ENCODE assay signal across 8 cellular contexts in the genomic region with DNA sequence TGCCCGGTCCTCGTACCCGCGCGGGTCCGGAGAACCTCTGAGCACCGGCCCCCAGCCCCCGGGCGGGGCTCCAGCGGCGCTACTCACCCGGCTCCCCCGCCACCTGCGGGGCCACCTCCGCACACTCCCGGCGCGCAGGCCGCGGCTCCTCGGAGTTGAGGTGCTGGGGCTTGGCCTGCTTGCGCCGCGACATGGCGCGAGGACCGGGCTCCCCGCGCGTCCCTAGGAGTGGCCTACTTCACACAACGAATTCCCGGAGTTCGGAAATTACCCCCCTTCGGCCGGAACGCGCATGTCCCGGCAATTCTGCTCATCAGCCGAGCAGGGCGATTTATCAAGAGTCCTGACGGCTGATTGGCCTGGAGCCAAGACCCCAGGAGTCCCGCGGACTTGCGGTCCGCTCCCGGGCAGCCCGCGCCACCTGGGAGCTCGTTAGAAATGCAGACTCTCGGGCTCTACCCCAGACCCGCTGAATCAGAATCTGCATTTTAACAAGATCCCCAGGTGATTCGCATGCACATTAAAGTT.
DNase-seq lines count a peak whose midpoint lies in the region; ATAC-seq, FAIRE-seq and TF ChIP-seq lines count a peak whose summit lies in the region.

No MANE protein-coding gene starts in this region.

- peaks cover 50% of the 10 kb centered on the region for H3K27me3 Mint-ChIP-seq in activated T-cell treated with anti-CD3 and anti-CD28 coated beads, Interleukin-2, amount 50 U/mL, for 24 hours
- H3K27me3 Mint-ChIP-seq in stimulated activated naive B cell treated with anti-CD40 and anti-IgM and Interleukin-4, amounts not matched to agents 10 μg/mL and 1 μg/mL and 100 μg/mL, for 72 hours = peaks cover 35 to 46% of the 10 kb centered on the region in 2 donors

- SMC1A ChIA-PET in GM12878 (lab: Charles Lee; ENCODE audit: uncharacterized antibody, unreplicated experiment) = no interaction called here

- RAD21 ChIA-PET in GM12878 (lab: Charles Lee; ENCODE audit: unreplicated experiment) = no interaction called here

- TF ChIP-seq POLR2A in GM12878 (IDR thresholded peaks at IDR 0.05; ENCODE audit: low read depth, low read length) = no peak

- no peak overlapping the region for H3K27ac Mint-ChIP-seq in activated T-cell treated with anti-CD3 and anti-CD28 coated beads, Interleukin-2, amount 50 U/mL, for 24 hours
- H3K27ac Mint-ChIP-seq in stimulated activated naive B cell treated with anti-CD40 and anti-IgM and Interleukin-4, amounts not matched to agents 10 μg/mL and 1 μg/mL and 100 μg/mL, for 72 hours = no peak overlapping the region

- H3K9me3 Mint-ChIP-seq in activated T-cell treated with anti-CD3 and anti-CD28 coated beads, Interleukin-2, amount 50 U/mL, for 24 hours = no peaks in the 10 kb centered on the region
- no peaks in the 10 kb centered on the region for H3K9me3 Mint-ChIP-seq in stimulated activated naive B cell treated with anti-CD40 and anti-IgM and Interleukin-4, amounts not matched to agents 10 μg/mL and 1 μg/mL and 100 μg/mL, for 72 hours

- no peak overlapping the region for H3K9ac ChIP-seq in GM12878 (ENCODE audit: control insufficient read depth, insufficient read depth, low read length)

- peak overlapping the region; percentile 34; the same call in 1 of the 2 replicates for H3K4me3 ChIP-seq in GM12878

- H3K36me3 Mint-ChIP-seq in activated T-cell treated with anti-CD3 and anti-CD28 coated beads, Interleukin-2, amount 50 U/mL, for 24 hours (ENCODE audit: low read depth) = no peaks in the 10 kb centered on the region
- H3K36me3 Mint-ChIP-seq in stimulated activated naive B cell treated with anti-CD40 and anti-IgM and Interleukin-4, amounts not matched to agents 10 μg/mL and 1 μg/mL and 100 μg/mL, for 72 hours = peaks cover 5 to 10% of the 10 kb centered on the region in 2 donors

- H3K4me3 Mint-ChIP-seq in activated T-cell treated with anti-CD3 and anti-CD28 coated beads, Interleukin-2, amount 50 U/mL, for 24 hours = peak overlapping the region; percentile 65
- peak overlapping the region; percentile 65 to 73 for H3K4me3 Mint-ChIP-seq in stimulated activated naive B cell treated with anti-CD40 and anti-IgM and Interleukin-4, amounts not matched to agents 10 μg/mL and 1 μg/mL and 100 μg/mL, for 72 hours

- H3K36me3 ChIP-seq in GM12878 (ENCODE audit: control insufficient read depth in 2 of 2, insufficient read depth in 2 of 2, low read length in 1 of 2) = no peaks in the 10 kb centered on the region

- H3K27me3 ChIP-seq in GM12878 (replicated peaks in 1 of 2; ENCODE audit: control insufficient read depth in 2 of 2, insufficient read depth in 2 of 2, low read length in 1 of 2) = peaks cover 2 to 6% of the 10 kb centered on the region in 2 experiments; a peak in 3 of 4 replicates

- FAIRE-seq in GM12878 (lab: Jason Lieb, UNC) = no peak

- H3K4me1 ChIP-seq in GM12878 (ENCODE audit: control insufficient read depth, insufficient read depth, low read length) = peaks cover 8% of the 10 kb centered on the region; the same call in 1 of the 2 replicates

- intact Hi-C loops in GM12878 (cut with micrococcal nuclease; ENCODE audit: unreplicated experiment) = no loop called here

- POLR2A ChIA-PET in GM12878 (lab: Charles Lee) = no interaction called here

- TF ChIP-seq RAD21 in GM12878 (IDR thresholded peaks at IDR 0.05; ENCODE audit: insufficient read depth, low read depth, low read length) = no peak

- H3K79me2 ChIP-seq in GM12878 (ENCODE audit: control insufficient read depth, insufficient read depth, low read length) = no peaks in the 10 kb centered on the region

- in situ Hi-C loops in GM12878 (cut with MboI) = no loop called here

- H2AFZ ChIP-seq in GM12878 (ENCODE audit: control insufficient read depth, low read depth, low read length) = no peak overlapping the region

- peak overlapping the region; percentile 55 for H3K4me2 ChIP-seq in GM12878 (ENCODE audit: control insufficient read depth, insufficient read depth)

- BruUV-seq in GM12878 (replicated peaks; lab: Mats Ljungman, UMichigan) = no TSS peak

- H3K9me3 ChIP-seq in GM12878 (replicated peaks; ENCODE audit: control insufficient read depth, insufficient read depth, low read length) = no peaks in the 10 kb centered on the region

- WGBS in GM12878 (ENCODE audit: insufficient coverage, insufficient replicate concordance, low lambda C conversion rate, missing lambda C conversion rate) = 50% methylated on average over 48 of the region's 52 CpGs

- TF ChIP-seq CTCF in GM12878 (IDR thresholded peaks at IDR 0.05 in 2 of 3, conservative IDR thresholded peaks at IDR 0.05 in 1 of 3; ENCODE audit: control insufficient read depth in 2 of 3, extremely low read depth in 1 of 3, insufficient read depth in 1 of 3, low read depth in 3 of 3, low read length in 3 of 3) = no peak

- peak; percentile 35 for DNase-seq in activated T-cell treated with anti-CD3 and anti-CD28 coated beads, Interleukin-2, amount 50 U/mL, for 24 hours
- DNase-seq in activated T-cell treated with anti-CD3 and anti-CD28 coated beads for 4 hours (no peak), GM12878 (ENCODE audit: low read depth, low spot score) (no peak), iPS-NIHi11 (ENCODE audit: low spot score) (peak; percentile 57), SHP77 (lab: John Stamatoyannopoulos, UW) (no peak)
- no peak for DNase-seq in stimulated activated naive B cell treated with anti-CD40 and anti-IgM and Interleukin-4, amounts not matched to agents 10 μg/mL and 1 μg/mL and 100 μg/mL, for 72 hours
- DNase-seq in central memory CD4-positive, alpha-beta T cell = no peak

- CTCF ChIA-PET in GM12878 (lab: Yijun Ruan, JAX) = no interaction called here

- no peaks in the 10 kb centered on the region for H4K20me1 ChIP-seq in GM12878 (ENCODE audit: control insufficient read depth, insufficient read depth)

- no peak overlapping the region for H3K27ac ChIP-seq in GM12878 (ENCODE audit: control insufficient read depth, insufficient read depth)

- ATAC-seq in GM12878 = no peak
- ATAC-seq in stimulated activated naive B cell treated with anti-CD40 and anti-IgM and Interleukin-4, amounts not matched to agents 10 μg/mL and 1 μg/mL and 100 μg/mL, for 72 hours (replicated peaks) = no peak
- no peak for ATAC-seq in HG03196 (IDR thresholded peaks at IDR 0.05; ENCODE audit: unreplicated experiment)

- peaks cover 28% of the 10 kb centered on the region for H3K4me1 Mint-ChIP-seq in activated T-cell treated with anti-CD3 and anti-CD28 coated beads, Interleukin-2, amount 50 U/mL, for 24 hours (ENCODE audit: low read depth)
- H3K4me1 Mint-ChIP-seq in stimulated activated naive B cell treated with anti-CD40 and anti-IgM and Interleukin-4, amounts not matched to agents 10 μg/mL and 1 μg/mL and 100 μg/mL, for 72 hours = peaks cover 15 to 27% of the 10 kb centered on the region in 2 donors

- TF ChIP-seq EP300 in GM12878 (IDR thresholded peaks at IDR 0.05; ENCODE audit: borderline replicate concordance in 1 of 2, control insufficient read depth in 1 of 2, low read depth in 2 of 2, low read length in 2 of 2) = no peak

TF ChIP-seq in GM12878, 131 proteins besides CTCF, POLR2A, EP300 and RAD21:
- TF ChIP-seq CHD1 (IDR thresholded peaks at IDR 0.05; ENCODE audit: low read depth, low read length) = no peak
TF ChIP-seq in GM12878: peak in this region for 0.

Comparison
In these comparisons a context has a peak if more than half of its experiments do, and no peak if none do; other contexts are left out.
1. DNase-seq: peak in activated T-cell treated with anti-CD3 and anti-CD28 coated beads, Interleukin-2, amount 50 U/mL, for 24 hours (single experiment) and iPS-NIHi11 (single experiment); none in activated T-cell treated with anti-CD3 and anti-CD28 coated beads for 4 hours (single experiment), GM12878 (single experiment), stimulated activated naive B cell treated with anti-CD40 and anti-IgM and Interleukin-4, amounts not matched to agents 10 μg/mL and 1 μg/mL and 100 μg/mL, for 72 hours (single experiment), central memory CD4-positive, alpha-beta T cell (single experiment) and SHP77 (0 of 2).